Comparison of ENCODE assay signal across 1 cellular context in the genomic region with DNA sequence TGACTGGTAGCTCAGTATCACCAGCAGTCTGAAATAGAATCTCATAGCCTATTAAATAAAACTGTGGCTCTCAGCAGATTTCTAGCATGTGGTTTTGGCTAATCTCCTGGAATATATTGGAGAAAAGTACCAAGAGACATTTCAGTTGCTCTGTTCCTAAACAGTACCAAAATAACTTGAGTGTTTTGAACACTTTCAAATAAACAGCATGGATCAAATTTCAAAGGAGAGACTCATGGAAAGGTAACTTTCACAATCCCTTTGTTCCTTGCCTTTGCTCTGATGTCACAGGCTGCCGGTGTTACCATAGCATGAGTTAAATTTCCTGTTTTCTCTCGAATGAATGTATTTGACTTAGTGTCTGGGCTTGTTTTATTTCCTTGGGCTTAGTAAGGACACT.
TF ChIP-seq lines count a peak whose summit lies in the region.

No MANE protein-coding gene starts in this region.

TF ChIP-seq in K562, 482 proteins besides CTCF, POLR2A, EP300 and RAD21:
- TF ChIP-seq WHSC1 (IDR thresholded peaks at IDR 0.05; ENCODE audit: low read length) (no peak), SMARCE1 (IDR thresholded peaks at IDR 0.05) (no peak), NR2C2 (CRISPR knock-in tag; IDR thresholded peaks at IDR 0.05) (no peak), NR2C2 (tag; IDR thresholded peaks at IDR 0.05) (peak; percentile 28; the same call in 1 of the 2 replicates), ZFX (CRISPR knock-in tag; IDR thresholded peaks at IDR 0.05) (no peak), ZNF311 (CRISPR knock-in tag; IDR thresholded peaks at IDR 0.05) (no peak), KLF10 (CRISPR knock-in tag; IDR thresholded peaks at IDR 0.05) (no peak), CREB1 (IDR thresholded peaks at IDR 0.05) (no peak), CREB1 (CRISPR knock-in tag; IDR thresholded peaks at IDR 0.05) (no peak)
